Comparison of ENCODE assay signal across 27 cellular contexts in the genomic region with DNA sequence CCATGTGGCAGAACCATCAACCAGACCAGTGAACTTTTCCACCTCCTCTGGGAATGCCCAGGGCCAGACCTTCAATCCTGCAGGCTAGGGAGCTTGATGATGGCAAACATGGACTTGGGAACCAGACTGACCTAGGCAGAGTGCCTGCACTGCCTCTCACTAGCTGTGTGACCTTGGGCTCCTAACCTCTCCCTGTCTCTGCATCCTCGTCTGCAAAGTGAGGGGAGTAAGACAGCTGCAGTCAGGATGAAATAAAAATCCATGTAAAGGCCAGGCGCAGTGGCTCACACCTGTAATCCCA. TPM values are rescaled to one million over a fixed set of nuclear protein-coding genes. Genes with fewer than 3 reads are reported as not detected.
"Had no signal": no experiment of that assay in that cellular context is flagged by ENCODE, and none has a peak within 500 bp of the region (broad histone marks: within the 10 kb centered on the region; RNA-seq: fewer than 3 reads in every experiment).

No MANE protein-coding gene starts in this region.

- H3K27me3 Mint-ChIP-seq: activated CD4-positive, alpha-beta memory T cell treated with anti-CD3 and anti-CD28 coated beads for 36 hours; activated CD4-positive, alpha-beta T cell treated with anti-CD3 and anti-CD28 coated beads for 36 hours; activated CD4-positive, alpha-beta T cell treated with anti-CD3 and anti-CD28 coated beads, Interleukin-2, amount 10 ng/mL, durations not matched to agents 24 days and 14 days; activated CD8-positive, alpha-beta memory T cell treated with anti-CD3 and anti-CD28 coated beads, Interleukin-2, amount 10 ng/mL, durations not matched to agents 7 days and 5 days; activated naive CD4-positive, alpha-beta T cell treated with anti-CD3 and anti-CD28 coated beads, Interleukin-2, amount 50 U/mL, for 24 hours; activated naive CD8-positive, alpha-beta T cell treated with anti-CD3 and anti-CD28 coated beads for 36 hours; activated naive CD8-positive, alpha-beta T cell treated with anti-CD3 and anti-CD28 coated beads, Interleukin-2, amount 50 U/mL, for 24 hours had no signal

- H3K4me1 Mint-ChIP-seq: activated naive CD4-positive, alpha-beta T cell treated with anti-CD3 and anti-CD28 coated beads, Interleukin-2, amount 50 U/mL, for 24 hours had no signal

- H3K4me3 ChIP-seq: adrenal gland, body of pancreas, colonic mucosa, esophagus squamous epithelium, gastroesophageal sphincter had no signal

- H3K9me3 ChIP-seq: adrenal gland, body of pancreas, colonic mucosa, esophagus squamous epithelium, gastroesophageal sphincter had no signal

- H3K27ac ChIP-seq: adrenal gland, body of pancreas, colonic mucosa, epithelial cell of prostate, esophagus squamous epithelium, gastroesophageal sphincter had no signal

- H3K27me3 ChIP-seq: adrenal gland, body of pancreas, colonic mucosa, gastroesophageal sphincter had no signal

- FAIRE-seq: endometrium had no signal

- H3K9me3 Mint-ChIP-seq: activated CD4-positive, alpha-beta memory T cell treated with anti-CD3 and anti-CD28 coated beads for 36 hours; activated CD4-positive, alpha-beta T cell treated with anti-CD3 and anti-CD28 coated beads, Interleukin-2, amount 10 ng/mL, durations not matched to agents 24 days and 14 days; activated naive CD4-positive, alpha-beta T cell treated with anti-CD3 and anti-CD28 coated beads for 36 hours; activated naive CD4-positive, alpha-beta T cell treated with anti-CD3 and anti-CD28 coated beads, Interleukin-2, amount 50 U/mL, for 24 hours; activated naive CD8-positive, alpha-beta T cell treated with anti-CD3 and anti-CD28 coated beads for 36 hours; activated naive CD8-positive, alpha-beta T cell treated with anti-CD3 and anti-CD28 coated beads, Interleukin-2, amount 50 U/mL, for 24 hours; activated T-helper 1 cell treated with anti-CD3 and anti-CD28 coated beads, Interleukin-12 subunit alpha, Interleukin-12 subunit beta, Interleukin-2, Interleukin-4 antibody, amounts not matched to agents 30 ng/mL and 10 ng/mL and 1 ng/mL, durations not matched to agents 14 hours and 24 hours and 36 hours; activated T-helper 2 cell treated with anti-CD3 and anti-CD28 coated beads, Interferon-gamma antibody, Interleukin-2, Interleukin-4, amounts not matched to agents 10 μg/mL and 5 μg/mL and 100 μg/mL, durations not matched to agents 14 hours and 24 hours and 36 hours had no signal

- H3K27ac Mint-ChIP-seq: activated CD4-positive, alpha-beta memory T cell treated with anti-CD3 and anti-CD28 coated beads for 36 hours; activated CD4-positive, alpha-beta T cell treated with anti-CD3 and anti-CD28 coated beads for 36 hours; activated CD4-positive, alpha-beta T cell treated with anti-CD3 and anti-CD28 coated beads, Interleukin-2, amount 10 ng/mL, durations not matched to agents 24 days and 14 days; activated CD8-positive, alpha-beta memory T cell treated with anti-CD3 and anti-CD28 coated beads, Interleukin-2, amount 10 ng/mL, durations not matched to agents 7 days and 5 days; activated naive CD4-positive, alpha-beta T cell treated with anti-CD3 and anti-CD28 coated beads for 36 hours; activated naive CD4-positive, alpha-beta T cell treated with anti-CD3 and anti-CD28 coated beads, Interleukin-2, amount 50 U/mL, for 24 hours; activated naive CD8-positive, alpha-beta T cell treated with anti-CD3 and anti-CD28 coated beads for 36 hours; activated naive CD8-positive, alpha-beta T cell treated with anti-CD3 and anti-CD28 coated beads, Interleukin-2, amount 50 U/mL, for 24 hours; activated T-helper 1 cell treated with anti-CD3 and anti-CD28 coated beads, Interleukin-12 subunit alpha, Interleukin-12 subunit beta, Interleukin-2, Interleukin-4 antibody, amounts not matched to agents 30 ng/mL and 10 ng/mL and 1 ng/mL, durations not matched to agents 14 hours and 24 hours and 36 hours; activated T-helper 2 cell treated with anti-CD3 and anti-CD28 coated beads, Interferon-gamma antibody, Interleukin-2, Interleukin-4, amounts not matched to agents 10 μg/mL and 5 μg/mL and 100 μg/mL, durations not matched to agents 14 hours and 24 hours and 36 hours had no signal

- H3K4me1 ChIP-seq: adrenal gland, colonic mucosa had no signal

- H3K36me3 Mint-ChIP-seq: activated CD4-positive, alpha-beta memory T cell treated with anti-CD3 and anti-CD28 coated beads for 36 hours; activated naive CD4-positive, alpha-beta T cell treated with anti-CD3 and anti-CD28 coated beads, Interleukin-2, amount 50 U/mL, for 24 hours; activated naive CD8-positive, alpha-beta T cell treated with anti-CD3 and anti-CD28 coated beads for 36 hours had no signal

- H3K4me3 Mint-ChIP-seq: activated CD4-positive, alpha-beta memory T cell treated with anti-CD3 and anti-CD28 coated beads for 36 hours; activated CD4-positive, alpha-beta T cell treated with anti-CD3 and anti-CD28 coated beads for 36 hours; activated CD4-positive, alpha-beta T cell treated with anti-CD3 and anti-CD28 coated beads, Interleukin-2, amount 10 ng/mL, durations not matched to agents 24 days and 14 days; activated CD8-positive, alpha-beta memory T cell treated with anti-CD3 and anti-CD28 coated beads, Interleukin-2, amount 10 ng/mL, durations not matched to agents 7 days and 5 days; activated CD8-positive, alpha-beta T cell treated with anti-CD3 and anti-CD28 coated beads, Interleukin-2, amount 10 ng/mL, durations not matched to agents 7 days and 5 days; activated naive CD4-positive, alpha-beta T cell treated with anti-CD3 and anti-CD28 coated beads for 36 hours; activated naive CD4-positive, alpha-beta T cell treated with anti-CD3 and anti-CD28 coated beads, Interleukin-2, amount 50 U/mL, for 24 hours; activated naive CD8-positive, alpha-beta T cell treated with anti-CD3 and anti-CD28 coated beads for 36 hours; activated naive CD8-positive, alpha-beta T cell treated with anti-CD3 and anti-CD28 coated beads, Interleukin-2, amount 50 U/mL, for 24 hours; activated T-helper 1 cell treated with anti-CD3 and anti-CD28 coated beads, Interleukin-12 subunit alpha, Interleukin-12 subunit beta, Interleukin-2, Interleukin-4 antibody, amounts not matched to agents 30 ng/mL and 10 ng/mL and 1 ng/mL, durations not matched to agents 14 hours and 24 hours and 36 hours had no signal

- H3K36me3 ChIP-seq: adrenal gland, colonic mucosa, esophagus squamous epithelium, gastroesophageal sphincter had no signal

RNA-seq across cellular contexts. Expression of a gene that starts 35.4 kb away (rescaled TPM):
- total RNA-seq: activated CD4-positive, alpha-beta memory T cell treated with anti-CD3 and anti-CD28 coated beads for 36 hours; activated CD4-positive, alpha-beta T cell treated with anti-CD3 and anti-CD28 coated beads for 36 hours; activated CD4-positive, alpha-beta T cell treated with anti-CD3 and anti-CD28 coated beads, Interleukin-2, amount 10 ng/mL, durations not matched to agents 24 days and 14 days; activated CD8-positive, alpha-beta memory T cell treated with anti-CD3 and anti-CD28 coated beads for 36 hours; activated CD8-positive, alpha-beta memory T cell treated with anti-CD3 and anti-CD28 coated beads, Interleukin-2, amount 10 ng/mL, durations not matched to agents 7 days and 5 days; activated CD8-positive, alpha-beta T cell treated with anti-CD3 and anti-CD28 coated beads, Interleukin-2, amount 10 ng/mL, durations not matched to agents 7 days and 5 days; activated naive CD4-positive, alpha-beta T cell treated with anti-CD3 and anti-CD28 coated beads for 36 hours; activated naive CD8-positive, alpha-beta T cell treated with anti-CD3 and anti-CD28 coated beads for 36 hours; activated T-helper 1 cell treated with anti-CD3 and anti-CD28 coated beads, Interleukin-12 subunit alpha, Interleukin-12 subunit beta, Interleukin-2, Interleukin-4 antibody, amounts not matched to agents 30 ng/mL and 10 ng/mL and 1 ng/mL, durations not matched to agents 14 hours and 24 hours and 36 hours; activated T-helper 2 cell treated with anti-CD3 and anti-CD28 coated beads, Interferon-gamma antibody, Interleukin-2, Interleukin-4, amounts not matched to agents 10 μg/mL and 5 μg/mL and 100 μg/mL, durations not matched to agents 14 hours and 24 hours and 36 hours; adrenal gland; aorta; body of pancreas; colonic mucosa; dermis microvascular lymphatic vessel endothelial cell; endothelial cell of umbilical vein; esophagus squamous epithelium; fibroblast of lung; fibroblast of villous mesenchyme; gastroesophageal sphincter; glomerular endothelial cell; T-helper 1 cell treated with Interleukin-12 subunit alpha and Interleukin-12 subunit beta and Interleukin-4 antibody, amounts not matched to agents 30 ng/mL and 1 ng/mL, for 36 hours had no signal
- polyA plus RNA-seq: adrenal gland, aorta, endothelial cell of umbilical vein, esophagus, fibroblast of lung had no signal
